8 cellular contexts compared by ENCODE assay signal in genomic region chr6:89375427-89375868, GRCh38. TPM values are rescaled to one million over a fixed set of nuclear protein-coding genes. Genes with fewer than 3 reads are reported as not detected.
DNase-seq lines count a peak whose midpoint lies in the region; TF ChIP-seq lines count a peak whose summit lies in the region.

No MANE protein-coding gene starts in this region.

- CTCF ChIA-PET in HEK293T (lab: Yijun Ruan, JAX) = interaction anchor here (0.6 kb wide), 1 partner anchor 51 kb away, joined by 3 read pairs; no protein-coding TSS in a partner anchor

- H3K27me3 ChIP-seq in MG63 = no peaks in the 10 kb centered on the region
- H3K27me3 ChIP-seq in testis = no peaks in the 10 kb centered on the region

- intact Hi-C loops in testis (cut with DNase I; ENCODE audit: low total_unique reads) = no loop called here

- TF ChIP-seq CTCF in GM12873 (IDR thresholded peaks at IDR 0.05; ENCODE audit: insufficient read depth, low read depth, low read length, missing control alignments) (peak; percentile 75), testis (IDR thresholded peaks at IDR 0.05) (no peak)

- H3K36me3 ChIP-seq in MG63 (no peaks in the 10 kb centered on the region), testis (ENCODE audit: low read depth, missing control alignments) (no peaks in the 10 kb centered on the region)

- H3K4me3 ChIP-seq in MG63 (no peak overlapping the region), testis (no peak overlapping the region)

- no peak for TF ChIP-seq POLR2A in testis (IDR thresholded peaks at IDR 0.05)

- H3K9me3 ChIP-seq in MG63 = no peaks in the 10 kb centered on the region
- no peaks in the 10 kb centered on the region for H3K9me3 ChIP-seq in testis

- H3K4me1 ChIP-seq in testis = no peaks in the 10 kb centered on the region

- POLR2A ChIA-PET in HEK293T (lab: Yijun Ruan, JAX) = no interaction called here

- DNase-seq in HEK293T (ENCODE audit: extremely low spot score) = peak; percentile 55
- DNase-seq in MG63 = peak; percentile 2
- DNase-seq in RPMI8226 = peak; percentile 83
- DNase-seq in activated effector memory CD4-positive, alpha-beta T cell treated with Interleukin-2 at 50 U/mL for 16 hours = peak; percentile 58
- peak; percentile 86 for DNase-seq in iPS-NIHi11 (ENCODE audit: low spot score)
- DNase-seq in stimulated activated CD8-positive, alpha-beta memory T cell treated with anti-CD3 and anti-CD28 coated beads, Interleukin-4, amount 100 ng/mL, for 1 hour (ENCODE audit: low read depth in 2 of 2, low spot score in 1 of 2) = peak; percentile 15 to 45
- DNase-seq in testis = no peak

- WGBS in testis, 2 donors = 70 to 72% methylated on average over 2 of the region's 2 CpGs

- H3K27ac ChIP-seq in testis = no peak overlapping the region

TF ChIP-seq in HEK293T, 16 proteins besides CTCF, POLR2A, EP300 and RAD21:
- TF ChIP-seq FOXK2 (IDR thresholded peaks at IDR 0.05) (no peak), TARDBP (IDR thresholded peaks at IDR 0.05) (no peak), FOXA1 (IDR thresholded peaks at IDR 0.05) (no peak), CTBP1 (IDR thresholded peaks at IDR 0.05; ENCODE audit: borderline replicate concordance) (no peak), ZNF384 (IDR thresholded peaks at IDR 0.05) (no peak), FOXM1 (IDR thresholded peaks at IDR 0.05; ENCODE audit: borderline replicate concordance) (no peak)
- TF ChIP-seq, protein P1, sequence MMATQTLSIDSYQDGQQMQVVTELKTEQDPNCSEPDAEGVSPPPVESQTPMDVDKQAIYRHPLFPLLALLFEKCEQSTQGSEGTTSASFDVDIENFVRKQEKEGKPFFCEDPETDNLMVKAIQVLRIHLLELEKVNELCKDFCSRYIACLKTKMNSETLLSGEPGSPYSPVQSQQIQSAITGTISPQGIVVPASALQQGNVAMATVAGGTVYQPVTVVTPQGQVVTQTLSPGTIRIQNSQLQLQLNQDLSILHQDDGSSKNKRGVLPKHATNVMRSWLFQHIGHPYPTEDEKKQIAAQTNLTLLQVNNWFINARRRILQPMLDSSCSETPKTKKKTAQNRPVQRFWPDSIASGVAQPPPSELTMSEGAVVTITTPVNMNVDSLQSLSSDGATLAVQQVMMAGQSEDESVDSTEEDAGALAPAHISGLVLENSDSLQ (IDR thresholded peaks at IDR 0.05) = no peak

RNA-seq across cellular contexts. Expression of gene UBE2J1, which starts 22.9 kb away (rescaled TPM):
- total RNA-seq in MG63 (2014; rRNA removed; shearing (Covaris generic); ENCODE audit: low replicate concordance) = 42.3 and 69.9 TPM in 2 replicates
- 10 to 100 TPM; 28.7 to 38.4 TPM for total RNA-seq in testis
- 47.3 TPM for polyA plus RNA-seq in testis (ENCODE audit: insufficient read depth, low read depth, low replicate concordance)

RNA-seq across cellular contexts. Expression of gene RRAGD, which starts 36.6 kb away (rescaled TPM):
- total RNA-seq in MG63 (2014; rRNA removed; shearing (Covaris generic); ENCODE audit: low replicate concordance) = 1.1 and 1.8 TPM in 2 replicates
- total RNA-seq in testis = 10 to 100 TPM; 17.0 to 19.4 TPM
- 27.0 TPM for polyA plus RNA-seq in testis (ENCODE audit: insufficient read depth, low read depth, low replicate concordance)

RNA-seq across cellular contexts. Expression of gene ANKRD6, which starts 57.5 kb away (rescaled TPM):
- 0.27 and 7.1 TPM in 2 replicates for total RNA-seq in MG63 (2014; rRNA removed; shearing (Covaris generic); ENCODE audit: low replicate concordance)
- 10 to 100 TPM; 29.8 to 52.8 TPM for total RNA-seq in testis
- 20.9 TPM for polyA plus RNA-seq in testis (ENCODE audit: insufficient read depth, low read depth, low replicate concordance)
